Comparison of ENCODE assay signal across 15 cellular contexts in the genomic region with DNA sequence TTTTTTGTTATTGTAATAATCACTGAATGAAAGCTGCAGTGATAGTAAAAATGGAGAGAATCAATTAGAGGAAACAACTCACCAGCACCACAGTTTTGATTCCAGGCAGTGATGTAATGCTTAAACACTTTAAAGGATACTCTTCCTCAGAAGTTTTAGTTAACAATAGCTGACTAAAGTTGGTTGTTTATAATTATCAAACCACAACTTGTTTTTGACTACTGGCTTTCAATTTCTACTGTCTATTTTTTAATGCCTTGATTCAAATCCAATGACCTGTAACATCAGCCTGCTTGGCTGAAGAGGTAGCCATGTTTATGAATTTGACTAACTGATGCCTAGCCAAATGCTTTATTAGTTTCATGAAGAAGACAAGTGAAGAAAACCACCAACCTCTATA. TPM values are rescaled to one million over a fixed set of nuclear protein-coding genes. Genes with fewer than 3 reads are reported as not detected.
DNase-seq lines count a peak whose midpoint lies in the region; ATAC-seq and FAIRE-seq lines count a peak whose summit lies in the region.
"Had no signal": no experiment of that assay in that cellular context is flagged by ENCODE, and none has a peak within 500 bp of the region (broad histone marks: within the 10 kb centered on the region; RNA-seq: fewer than 3 reads in every experiment).

No MANE protein-coding gene starts in this region.

- DNase-seq in CD4-positive, CD25-positive, alpha-beta regulatory T cell = peak in 1 of 3 donors; percentile 17
- DNase-seq in HCEC 1CT (peak; percentile 36), HT-29 (ENCODE audit: low spot score) (no peak)
- DNase-seq in naive thymus-derived CD4-positive, alpha-beta T cell = peak in 2 of 9 donors; percentile 11 to 13
- no peak for DNase-seq in stimulated activated CD4-positive, alpha-beta T cell treated with anti-CD3 and anti-CD28 coated beads, Interleukin-2, amount 100 ng/mL, for 48 hours
- DNase-seq: central memory CD4-positive, alpha-beta T cell; MM.1S; PC-3; stimulated activated naive CD4-positive, alpha-beta T cell had no signal

- H3K27me3 ChIP-seq in CD4-positive, CD25-positive, alpha-beta regulatory T cell (ENCODE audit: control insufficient read depth, insufficient read depth, low read length) = no peaks in the 10 kb centered on the region
- no peaks in the 10 kb centered on the region for H3K27me3 ChIP-seq in naive thymus-derived CD4-positive, alpha-beta T cell (ENCODE audit: control insufficient read depth in 2 of 2, insufficient read depth in 2 of 2, low read length in 2 of 2)

- CTCF ChIA-PET in naive thymus-derived CD4-positive, alpha-beta T cell (lab: Charles Lee) = interaction anchor here (0.7 kb wide), 1 partner anchor 65 kb away, joined by 3 read pairs; no protein-coding TSS in a partner anchor

- peak overlapping the region; percentile 95 for H3K4me3 ChIP-seq in CD4-positive, CD25-positive, alpha-beta regulatory T cell (ENCODE audit: low read depth, low read length)
- H3K4me3 ChIP-seq in naive thymus-derived CD4-positive, alpha-beta T cell (ENCODE audit: low read length) = peak overlapping the region; percentile 60

- peak overlapping the region; percentile 87 to 95 (median 92) for H3K4me3 Mint-ChIP-seq in CD4-positive, CD25-positive, alpha-beta regulatory T cell
- peak overlapping the region; percentile 61 to 99 (median 88) for H3K4me3 Mint-ChIP-seq in naive thymus-derived CD4-positive, alpha-beta T cell

- H3K9me3 Mint-ChIP-seq in CD4-positive, CD25-positive, alpha-beta regulatory T cell = no peaks in the 10 kb centered on the region
- H3K9me3 Mint-ChIP-seq in naive thymus-derived CD4-positive, alpha-beta T cell = peaks cover 0 to 5% (median 0%) of the 10 kb centered on the region in 11 donors
- H3K9me3 Mint-ChIP-seq: CD14-positive monocyte had no signal

- peaks cover 16 to 61% (median 53%) of the 10 kb centered on the region in 4 donors for H3K4me1 Mint-ChIP-seq in CD4-positive, CD25-positive, alpha-beta regulatory T cell
- H3K4me1 Mint-ChIP-seq in naive thymus-derived CD4-positive, alpha-beta T cell = peaks cover 33 to 73% (median 54%) of the 10 kb centered on the region in 7 donors

- H3K27ac ChIP-seq in CD4-positive, CD25-positive, alpha-beta regulatory T cell (ENCODE audit: insufficient read depth, low read length, poor library complexity, severe bottlenecking) = peak overlapping the region; percentile 41
- peak overlapping the region; percentile 65 for H3K27ac ChIP-seq in naive thymus-derived CD4-positive, alpha-beta T cell (ENCODE audit: low read depth, low read length)

- intact Hi-C loops in naive thymus-derived CD4-positive, alpha-beta T cell (cut with micrococcal nuclease) = loop anchor here (2.0 to 5.0 kb wide), 4 partner anchors 30 to 119 kb away; a partner anchor contains a TSS

- ATAC-seq in CD4-positive, CD25-positive, alpha-beta regulatory T cell (ENCODE audit: low read depth in 2 of 2) = peak; percentile 46 to 49
- peak; percentile 36 for ATAC-seq in naive thymus-derived CD4-positive, alpha-beta T cell
- ATAC-seq in HG02840 (IDR thresholded peaks at IDR 0.05; ENCODE audit: low FRiP score, unreplicated experiment) = no peak
- ATAC-seq in GM21619 (IDR thresholded peaks at IDR 0.05; ENCODE audit: unreplicated experiment) = no peak
- ATAC-seq: PC-3 had no signal

- POLR2A ChIA-PET in naive thymus-derived CD4-positive, alpha-beta T cell (lab: Charles Lee) = interaction anchor here (0.7 to 2.2 kb wide), 3 partner anchors 52 to 385 kb away, joined by 3 to 5 read pairs (median 5); a partner anchor contains a TSS

- H3K4me1 ChIP-seq in CD4-positive, CD25-positive, alpha-beta regulatory T cell (ENCODE audit: control insufficient read depth, insufficient read depth, low read length, poor library complexity, severe bottlenecking) = peaks cover 39% of the 10 kb centered on the region
- peaks cover 12 to 36% of the 10 kb centered on the region in 2 donors for H3K4me1 ChIP-seq in naive thymus-derived CD4-positive, alpha-beta T cell (ENCODE audit: control insufficient read depth in 2 of 2, insufficient read depth in 2 of 2, low read length in 2 of 2)

- no peaks in the 10 kb centered on the region for H3K27me3 Mint-ChIP-seq in CD4-positive, CD25-positive, alpha-beta regulatory T cell
- no peaks in the 10 kb centered on the region for H3K27me3 Mint-ChIP-seq in naive thymus-derived CD4-positive, alpha-beta T cell

- H3K36me3 Mint-ChIP-seq in CD4-positive, CD25-positive, alpha-beta regulatory T cell = no peaks in the 10 kb centered on the region
- peaks cover 0 to 3% (median 0%) of the 10 kb centered on the region in 5 donors for H3K36me3 Mint-ChIP-seq in naive thymus-derived CD4-positive, alpha-beta T cell
- H3K36me3 Mint-ChIP-seq: CD14-positive monocyte had no signal

- FAIRE-seq in colon (lab: Jason Lieb, UNC) = peak; percentile 41
- FAIRE-seq: islet of Langerhans had no signal

- peak overlapping the region; percentile 74 to 98 (median 88) for H3K27ac Mint-ChIP-seq in CD4-positive, CD25-positive, alpha-beta regulatory T cell
- peak overlapping the region; percentile 69 to 97 (median 88) for H3K27ac Mint-ChIP-seq in naive thymus-derived CD4-positive, alpha-beta T cell
- H3K27ac Mint-ChIP-seq: CD14-positive monocyte had no signal

- no peaks in the 10 kb centered on the region for H3K36me3 ChIP-seq in CD4-positive, CD25-positive, alpha-beta regulatory T cell (ENCODE audit: control insufficient read depth, insufficient read depth, low read length)
- H3K36me3 ChIP-seq in naive thymus-derived CD4-positive, alpha-beta T cell (ENCODE audit: control insufficient read depth in 2 of 3, insufficient read depth in 3 of 3, low read length in 3 of 3) = no peaks in the 10 kb centered on the region

- H3K9me3 ChIP-seq in CD4-positive, CD25-positive, alpha-beta regulatory T cell (ENCODE audit: control insufficient read depth in 2 of 2, low read length in 2 of 2) = no peaks in the 10 kb centered on the region
- H3K9me3 ChIP-seq in naive thymus-derived CD4-positive, alpha-beta T cell (ENCODE audit: control insufficient read depth in 2 of 3, low read length in 3 of 3) = no peaks in the 10 kb centered on the region

RNA-seq across cellular contexts. Expression of a gene that starts 18.2 kb away (rescaled TPM):
- total RNA-seq in CD4-positive, CD25-positive, alpha-beta regulatory T cell = 0.72 TPM
- polyA plus RNA-seq in CD4-positive, CD25-positive, alpha-beta regulatory T cell = under 1 TPM in 3 of 4 donors, not detected in 1; 0.37 to 0.77 (median 0.49) TPM
- not detected for total RNA-seq in naive thymus-derived CD4-positive, alpha-beta T cell
- not detected for polyA plus RNA-seq in naive thymus-derived CD4-positive, alpha-beta T cell
- total RNA-seq in HT-29 (2014; rRNA removed; shearing (Covaris generic)) = not detected in 2 replicates
- total RNA-seq: PC-3; T-helper 2 cell treated with Interferon-gamma antibody and Interleukin-4, amounts not matched to agents 100 ng/mL and 5 ng/mL, for 36 hours had no signal
- polyA plus RNA-seq: CD14-positive monocyte had no signal

RNA-seq across cellular contexts. Expression of a gene that starts 51.9 kb away (rescaled TPM):
- total RNA-seq in CD4-positive, CD25-positive, alpha-beta regulatory T cell = 116 TPM
- 100 to 1,000 TPM; 108 to 137 (median 124) TPM for polyA plus RNA-seq in CD4-positive, CD25-positive, alpha-beta regulatory T cell
- total RNA-seq in naive thymus-derived CD4-positive, alpha-beta T cell = 10 to 100 TPM; 60.7 to 94.7 (median 76.9) TPM
- 10 to 100 TPM; 59.5 to 75.1 TPM for polyA plus RNA-seq in naive thymus-derived CD4-positive, alpha-beta T cell
- total RNA-seq in HT-29 (2014; rRNA removed; shearing (Covaris generic)) = 56.6 and 58.2 TPM in 2 replicates

Comparison
In these comparisons a context has a peak if more than half of its experiments do, and no peak if none do; other contexts are left out.
1. ATAC-seq: peak in CD4-positive, CD25-positive, alpha-beta regulatory T cell (2 of 2) and naive thymus-derived CD4-positive, alpha-beta T cell (single experiment); none in HG02840 (single experiment) and GM21619 (single experiment).